6 cellular contexts compared by ENCODE assay signal in genomic region chr16:30561212-30561816, GRCh38. TPM values are rescaled to one million over a fixed set of nuclear protein-coding genes. Genes with fewer than 3 reads are reported as not detected.
DNase-seq lines count a peak whose midpoint lies in the region; ATAC-seq, FAIRE-seq and TF ChIP-seq lines count a peak whose summit lies in the region.

No MANE protein-coding gene starts in this region.

- TF ChIP-seq CTCF in fibroblast of pulmonary artery (IDR thresholded peaks at IDR 0.05; ENCODE audit: low read length, missing control alignments), result no peak

- no peaks in the 10 kb centered on the region for H3K9me3 Mint-ChIP-seq in T-cell
- H3K9me3 Mint-ChIP-seq in stimulated activated effector memory CD8-positive, alpha-beta T cell treated with anti-CD3 and anti-CD28 coated beads, Interleukin-12 subunit alpha, Interleukin-12 subunit beta, amount 100 ng/mL, for 72 hours, result no peaks in the 10 kb centered on the region

- peak in 2 of 34 experiments; percentile 21 to 25 for DNase-seq in T-cell
- DNase-seq in fibroblast of pulmonary artery (ENCODE audit: low read depth), result no peak
- DNase-seq in stimulated activated effector memory CD8-positive, alpha-beta T cell treated with anti-CD3 and anti-CD28 coated beads, Interleukin-12 subunit alpha, Interleukin-12 subunit beta, amount 100 ng/mL, for 72 hours (ENCODE audit: low spot score in 2 of 2), result no peak
- DNase-seq in H54 (ENCODE audit: insufficient read length, low spot score), result no peak
- DNase-seq in stimulated activated CD4-positive, alpha-beta T cell treated with anti-CD3 and anti-CD28 coated beads, Interleukin-1b, Interleukin-23, amount 100 ng/mL, for 48 hours, result no peak

- peak overlapping the region; percentile 89 to 94 for H3K27ac Mint-ChIP-seq in T-cell
- H3K27ac Mint-ChIP-seq in stimulated activated effector memory CD8-positive, alpha-beta T cell treated with anti-CD3 and anti-CD28 coated beads, Interleukin-12 subunit alpha, Interleukin-12 subunit beta, amount 100 ng/mL, for 72 hours, result peak overlapping the region; percentile 94

- no peak for ATAC-seq in T-cell (replicated peaks in 1 of 4)
- ATAC-seq in stimulated activated effector memory CD8-positive, alpha-beta T cell treated with anti-CD3 and anti-CD28 coated beads, Interleukin-12 subunit alpha, Interleukin-12 subunit beta, amount 100 ng/mL, for 72 hours, result no peak
- no peak for ATAC-seq in GM21367 (IDR thresholded peaks at IDR 0.05; ENCODE audit: unreplicated experiment)

- no peaks in the 10 kb centered on the region for H3K27me3 Mint-ChIP-seq in T-cell

- H3K4me3 ChIP-seq in fibroblast of pulmonary artery (replicated peaks; ENCODE audit: low read depth, low read length), result peak overlapping the region; percentile 21

- POLR2A ChIA-PET in T-cell (lab: Charles Lee), result interaction anchor here (0.6 to 1.0 kb wide), 4 partner anchors 26 to 778 kb away, joined by 3 to 8 read pairs (median 3); no protein-coding TSS in a partner anchor

- H3K36me3 Mint-ChIP-seq in T-cell, result peaks cover under 1% of the 10 kb centered on the region
- H3K36me3 Mint-ChIP-seq in stimulated activated effector memory CD8-positive, alpha-beta T cell treated with anti-CD3 and anti-CD28 coated beads, Interleukin-12 subunit alpha, Interleukin-12 subunit beta, amount 100 ng/mL, for 72 hours, result peaks cover 24% of the 10 kb centered on the region

- CTCF ChIA-PET in T-cell (lab: Charles Lee), result interaction anchor here in 1 of 2 donors (0.6 to 0.8 kb wide), 2 partner anchors 26 to 152 kb away, joined by 3 to 6 read pairs; no protein-coding TSS in a partner anchor

- no peak for TF ChIP-seq POLR2A in H54 (IDR thresholded peaks at IDR 0.05; ENCODE audit: low read depth, low read length)

- peaks cover 21 to 31% (median 29%) of the 10 kb centered on the region in 3 donors for H3K4me1 Mint-ChIP-seq in T-cell
- peaks cover 34% of the 10 kb centered on the region for H3K4me1 Mint-ChIP-seq in stimulated activated effector memory CD8-positive, alpha-beta T cell treated with anti-CD3 and anti-CD28 coated beads, Interleukin-12 subunit alpha, Interleukin-12 subunit beta, amount 100 ng/mL, for 72 hours

- no peak for FAIRE-seq in H54 (lab: Jason Lieb, UNC)

- H3K4me3 Mint-ChIP-seq in T-cell, result peak overlapping the region; percentile 76 to 82 (median 78)
- H3K4me3 Mint-ChIP-seq in stimulated activated effector memory CD8-positive, alpha-beta T cell treated with anti-CD3 and anti-CD28 coated beads, Interleukin-12 subunit alpha, Interleukin-12 subunit beta, amount 100 ng/mL, for 72 hours, result peak overlapping the region; percentile 77

RNA-seq across cellular contexts. Expression of gene ZNF764, which starts 3.1 kb away (rescaled TPM):
- total RNA-seq in T-cell, result 10 to 100 TPM; 14.9 to 33.9 (median 27.3) TPM

RNA-seq across cellular contexts. Expression of gene ZNF688, which starts 10.2 kb away (rescaled TPM):
- 10 to 100 TPM; 11.9 to 25.9 (median 20.7) TPM for total RNA-seq in T-cell

RNA-seq across cellular contexts. Expression of gene ZNF785, which starts 24.2 kb away (rescaled TPM):
- 10 to 100 TPM; 11.7 to 30.9 (median 26.6) TPM for total RNA-seq in T-cell

RNA-seq across cellular contexts. Expression of gene ZNF747, which starts 26.7 kb away (rescaled TPM):
- total RNA-seq in T-cell, result 10 to 100 TPM in 3 of 5 donors, 1 to 10 TPM in 2; 6.8 to 17.4 (median 14.2) TPM

RNA-seq across cellular contexts. Expression of gene ZNF768, which starts 34.9 kb away (rescaled TPM):
- total RNA-seq in T-cell, result 1 to 10 TPM; 5.0 to 8.3 (median 7.2) TPM
